Comparison of ENCODE assay signal across 10 cellular contexts in genomic region chr6:37242429-37243052, GRCh38. TPM values are rescaled to one million over a fixed set of nuclear protein-coding genes. Genes with fewer than 3 reads are reported as not detected.
DNase-seq lines count a peak whose midpoint lies in the region; ATAC-seq and TF ChIP-seq lines count a peak whose summit lies in the region.
"Had no signal": no experiment of that assay in that cellular context is flagged by ENCODE, and none has a peak within 500 bp of the region (broad histone marks: within the 10 kb centered on the region; RNA-seq: fewer than 3 reads in every experiment).

No MANE protein-coding gene starts in this region.

- no peak for TF ChIP-seq EP300 in transverse colon (IDR thresholded peaks at IDR 0.05; ENCODE audit: low read depth)

- TF ChIP-seq POLR2A in transverse colon (IDR thresholded peaks at IDR 0.05) = no peak

- no peak for TF ChIP-seq CTCF in activated CD8-positive, alpha-beta T cell treated with anti-CD3 and anti-CD28 coated beads for 36 hours (IDR thresholded peaks at IDR 0.05)
- no peak for TF ChIP-seq CTCF in transverse colon (IDR thresholded peaks at IDR 0.05)

- no peaks in the 10 kb centered on the region for H3K36me3 Mint-ChIP-seq in activated CD8-positive, alpha-beta T cell treated with anti-CD3 and anti-CD28 coated beads for 36 hours (ENCODE audit: low read depth)
- H3K36me3 Mint-ChIP-seq in activated CD8-positive, alpha-beta T cell treated with anti-CD3 and anti-CD28 coated beads, Interleukin-2, amount 10 ng/mL, durations not matched to agents 7 days and 5 days (ENCODE audit: low read depth) = peaks cover 2% of the 10 kb centered on the region
- H3K36me3 Mint-ChIP-seq in activated naive CD8-positive, alpha-beta T cell treated with anti-CD3 and anti-CD28 coated beads, Interleukin-2, amount 50 U/mL, for 24 hours (ENCODE audit: low read depth) = no peaks in the 10 kb centered on the region

- H3K27me3 ChIP-seq in transverse colon = no peaks in the 10 kb centered on the region

- no peaks in the 10 kb centered on the region for H3K9me3 ChIP-seq in transverse colon

- no peak for ATAC-seq in activated CD8-positive, alpha-beta T cell treated with anti-CD3 and anti-CD28 coated beads for 36 hours
- no peak for ATAC-seq in activated CD8-positive, alpha-beta T cell treated with anti-CD3 and anti-CD28 coated beads, Interleukin-2, amount 10 ng/mL, durations not matched to agents 7 days and 5 days
- ATAC-seq in activated naive CD8-positive, alpha-beta T cell treated with anti-CD3 and anti-CD28 coated beads, Interleukin-2, amount 50 U/mL, for 24 hours = no peak
- ATAC-seq in HG03439 (IDR thresholded peaks at IDR 0.05; ENCODE audit: unreplicated experiment) = no peak
- ATAC-seq in sciatic nerve = no peak

- 88 to 100% methylated on average over 1 of the region's 1 CpG for WGBS in transverse colon (ENCODE audit: low coverage in 1 of 2), 2 donors

- H3K4me1 Mint-ChIP-seq in activated CD8-positive, alpha-beta T cell treated with anti-CD3 and anti-CD28 coated beads for 36 hours (ENCODE audit: low read depth) = peaks cover 33% of the 10 kb centered on the region
- peaks cover 31% of the 10 kb centered on the region for H3K4me1 Mint-ChIP-seq in activated CD8-positive, alpha-beta T cell treated with anti-CD3 and anti-CD28 coated beads, Interleukin-2, amount 10 ng/mL, durations not matched to agents 7 days and 5 days (ENCODE audit: low read depth)
- H3K4me1 Mint-ChIP-seq in activated naive CD8-positive, alpha-beta T cell treated with anti-CD3 and anti-CD28 coated beads, Interleukin-2, amount 50 U/mL, for 24 hours = peaks cover 33% of the 10 kb centered on the region

- no peak overlapping the region for H3K4me3 Mint-ChIP-seq in activated CD8-positive, alpha-beta T cell treated with anti-CD3 and anti-CD28 coated beads for 36 hours
- H3K4me3 Mint-ChIP-seq in activated CD8-positive, alpha-beta T cell treated with anti-CD3 and anti-CD28 coated beads, Interleukin-2, amount 10 ng/mL, durations not matched to agents 7 days and 5 days = no peak overlapping the region
- no peak overlapping the region for H3K4me3 Mint-ChIP-seq in activated naive CD8-positive, alpha-beta T cell treated with anti-CD3 and anti-CD28 coated beads, Interleukin-2, amount 50 U/mL, for 24 hours

- peak overlapping the region; percentile 78 to 83 (median 80) for H3K27ac ChIP-seq in transverse colon
- H3K27ac ChIP-seq: C4-2B, KMS-11 had no signal

- CTCF ChIA-PET in activated CD8-positive, alpha-beta T cell treated with anti-CD3 and anti-CD28 coated beads for 36 hours (lab: Charles Lee) = interaction anchor here (1.3 to 3.9 kb wide), 2 partner anchors 83 to 224 kb away, joined by 5 to 11 read pairs; no protein-coding TSS in a partner anchor
- CTCF ChIA-PET in activated CD8-positive, alpha-beta T cell treated with anti-CD3 and anti-CD28 coated beads, Interleukin-2, amount 10 ng/mL, durations not matched to agents 7 days and 5 days (lab: Charles Lee) = interaction anchor here (1.4 kb wide), 1 partner anchor 17 kb away, joined by 3 read pairs; no protein-coding TSS in a partner anchor

- H3K9me3 Mint-ChIP-seq in activated CD8-positive, alpha-beta T cell treated with anti-CD3 and anti-CD28 coated beads for 36 hours = no peaks in the 10 kb centered on the region
- no peaks in the 10 kb centered on the region for H3K9me3 Mint-ChIP-seq in activated CD8-positive, alpha-beta T cell treated with anti-CD3 and anti-CD28 coated beads, Interleukin-2, amount 10 ng/mL, durations not matched to agents 7 days and 5 days (ENCODE audit: insufficient read depth)
- no peaks in the 10 kb centered on the region for H3K9me3 Mint-ChIP-seq in activated naive CD8-positive, alpha-beta T cell treated with anti-CD3 and anti-CD28 coated beads, Interleukin-2, amount 50 U/mL, for 24 hours

- H3K4me1 ChIP-seq in transverse colon = peaks cover 34 to 58% (median 45%) of the 10 kb centered on the region in 4 donors

- POLR2A ChIA-PET in activated CD8-positive, alpha-beta T cell treated with anti-CD3 and anti-CD28 coated beads for 36 hours (lab: Charles Lee) = interaction anchor here (0.6 to 2.6 kb wide), 3 partner anchors 15 to 133 kb away, joined by 3 to 13 read pairs (median 7); partner anchors contain the start of genes TBC1D22B and TMEM217
- POLR2A ChIA-PET in activated CD8-positive, alpha-beta T cell treated with anti-CD3 and anti-CD28 coated beads, Interleukin-2, amount 10 ng/mL, durations not matched to agents 7 days and 5 days (lab: Charles Lee) = interaction anchor here (0.6 to 1.9 kb wide), 2 partner anchors 15 to 38 kb away, joined by 5 to 8 read pairs; partner anchors contain the start of genes TBC1D22B and TMEM217

- no peak overlapping the region for H3K27ac Mint-ChIP-seq in activated CD8-positive, alpha-beta T cell treated with anti-CD3 and anti-CD28 coated beads for 36 hours
- no peak overlapping the region for H3K27ac Mint-ChIP-seq in activated CD8-positive, alpha-beta T cell treated with anti-CD3 and anti-CD28 coated beads, Interleukin-2, amount 10 ng/mL, durations not matched to agents 7 days and 5 days
- peak overlapping the region; percentile 21 for H3K27ac Mint-ChIP-seq in activated naive CD8-positive, alpha-beta T cell treated with anti-CD3 and anti-CD28 coated beads, Interleukin-2, amount 50 U/mL, for 24 hours

- peak; percentile 16 for DNase-seq in activated CD8-positive, alpha-beta T cell treated with anti-CD3 and anti-CD28 coated beads for 36 hours
- DNase-seq in activated CD8-positive, alpha-beta T cell treated with anti-CD3 and anti-CD28 coated beads, Interleukin-2, amount 10 ng/mL, durations not matched to agents 7 days and 5 days = no peak
- no peak for DNase-seq in activated naive CD8-positive, alpha-beta T cell treated with anti-CD3 and anti-CD28 coated beads, Interleukin-2, amount 50 U/mL, for 24 hours
- peak; percentile 99 for DNase-seq in iris pigment epithelial cell (ENCODE audit: low read depth)
- no peak for DNase-seq in transverse colon
- no peak for DNase-seq in central memory CD4-positive, alpha-beta T cell
- DNase-seq in sciatic nerve (ENCODE audit: low spot score) = no peak

- in situ Hi-C loops in transverse colon (cut with MboI; ENCODE audit: low pct_ligation_motif_present in 1 of 4, low pct_unique_long_range_greater_than_20kb in 1 of 4, low sequenced_read_pairs in 3 of 4) = no loop called here

- H3K27me3 Mint-ChIP-seq in activated CD8-positive, alpha-beta T cell treated with anti-CD3 and anti-CD28 coated beads for 36 hours = peaks cover 2% of the 10 kb centered on the region
- no peaks in the 10 kb centered on the region for H3K27me3 Mint-ChIP-seq in activated CD8-positive, alpha-beta T cell treated with anti-CD3 and anti-CD28 coated beads, Interleukin-2, amount 10 ng/mL, durations not matched to agents 7 days and 5 days (ENCODE audit: low read depth)
- H3K27me3 Mint-ChIP-seq in activated naive CD8-positive, alpha-beta T cell treated with anti-CD3 and anti-CD28 coated beads, Interleukin-2, amount 50 U/mL, for 24 hours = peaks cover 5% of the 10 kb centered on the region

- no peaks in the 10 kb centered on the region for H3K36me3 ChIP-seq in transverse colon

- H3K4me3 ChIP-seq in transverse colon = no peak overlapping the region

- intact Hi-C loops in activated CD8-positive, alpha-beta T cell treated with anti-CD3 and anti-CD28 coated beads for 36 hours (cut with micrococcal nuclease) = no loop called here
- intact Hi-C loops in transverse colon (cut with DNase I; ENCODE audit: low total_unique reads) (no loop called here), sciatic nerve (cut with DNase I) (no loop called here)

RNA-seq across cellular contexts. Expression of gene TBC1D22B, which starts 15.0 kb away (rescaled TPM):
- 10 to 100 TPM; 12.1 to 12.3 TPM for total RNA-seq in activated CD8-positive, alpha-beta T cell treated with anti-CD3 and anti-CD28 coated beads for 36 hours
- total RNA-seq in activated CD8-positive, alpha-beta T cell treated with anti-CD3 and anti-CD28 coated beads, Interleukin-2, amount 10 ng/mL, durations not matched to agents 7 days and 5 days = 10 to 100 TPM; 15.4 TPM
- total RNA-seq in transverse colon (10 to 100 TPM in 3 of 4 donors, 1 to 10 TPM in 1; 9.0 to 15.7 (median 12.6) TPM), sciatic nerve (10.0 TPM)

RNA-seq across cellular contexts. Expression of gene TMEM217, which starts 15.4 kb away (rescaled TPM):
- total RNA-seq in activated CD8-positive, alpha-beta T cell treated with anti-CD3 and anti-CD28 coated beads for 36 hours = 1 to 10 TPM; 4.0 to 5.7 TPM
- 1 to 10 TPM; 3.1 to 3.2 TPM for total RNA-seq in activated CD8-positive, alpha-beta T cell treated with anti-CD3 and anti-CD28 coated beads, Interleukin-2, amount 10 ng/mL, durations not matched to agents 7 days and 5 days
- total RNA-seq in transverse colon (1 to 10 TPM in 2 of 4 donors, under 1 TPM in 1, not detected in 1; 0.41 to 1.4 (median 1.1) TPM), sciatic nerve (1.6 TPM)

Comparison
In these comparisons a context has a peak if more than half of its experiments do, and no peak if none do; other contexts are left out.
1. DNase-seq: peak in activated CD8-positive, alpha-beta T cell treated with anti-CD3 and anti-CD28 coated beads for 36 hours (single experiment) and iris pigment epithelial cell (single experiment); none in activated CD8-positive, alpha-beta T cell treated with anti-CD3 and anti-CD28 coated beads, Interleukin-2, amount 10 ng/mL, durations not matched to agents 7 days and 5 days (single experiment), activated naive CD8-positive, alpha-beta T cell treated with anti-CD3 and anti-CD28 coated beads, Interleukin-2, amount 50 U/mL, for 24 hours (single experiment), transverse colon (single experiment), central memory CD4-positive, alpha-beta T cell (single experiment) and sciatic nerve (single experiment).